8 cellular contexts compared by ENCODE assay signal in genomic region chr3:172591876-172592771, GRCh38.
DNase-seq lines count a peak whose midpoint lies in the region; ATAC-seq and TF ChIP-seq lines count a peak whose summit lies in the region.

No MANE protein-coding gene starts in this region.

- H3K27me3 ChIP-seq in endodermal cell (ENCODE audit: control insufficient read depth, insufficient read depth, low read length, poor library complexity, severe bottlenecking): no peaks in the 10 kb centered on the region

- H3K4me1 Mint-ChIP-seq in endodermal cell: peaks cover 35% of the 10 kb centered on the region
- H3K4me1 Mint-ChIP-seq in stimulated activated memory B cell treated with anti-CD40 and anti-IgM and Interleukin-4, amounts not matched to agents 10 μg/mL and 1 μg/mL and 100 μg/mL, for 72 hours: peaks cover 34% of the 10 kb centered on the region
- peaks cover 21% of the 10 kb centered on the region for H3K4me1 Mint-ChIP-seq in MCF 10A (ENCODE audit: insufficient read depth, unreplicated experiment)

- DNase-seq in endodermal cell: no peak
- DNase-seq in NCI-H82 (lab: John Stamatoyannopoulos, UW): no peak
- no peak for DNase-seq in NCI-H1105 (lab: John Stamatoyannopoulos, UW)
- DNase-seq in MCF 10A (ENCODE audit: unreplicated experiment): no peak

- intact Hi-C loops in MCF 10A (cut with micrococcal nuclease): no loop called here

- TF ChIP-seq CTCF in VCaP (conservative IDR thresholded peaks at IDR 0.05) (no peak), endodermal cell (conservative IDR thresholded peaks at IDR 0.05) (no peak), MCF 10A (IDR thresholded peaks at IDR 0.05; ENCODE audit: unreplicated experiment) (no peak)

- BruUV-seq in MCF 10A (replicated peaks; lab: Mats Ljungman, UMichigan): no TSS peak

- H3K9me3 ChIP-seq in endodermal cell (ENCODE audit: control insufficient read depth, low read length): peaks cover 3% of the 10 kb centered on the region

- 85 to 87% methylated on average over 10 to 11 of the region's 11 CpGs for WGBS in endodermal cell (ENCODE audit: insufficient coverage in 1 of 2, insufficient read length in 1 of 2), 2 experiments

- no peak overlapping the region for H3K9ac ChIP-seq in endodermal cell (ENCODE audit: extremely low read depth, low read length, poor library complexity, severe bottlenecking)

- H3K27ac ChIP-seq in VCaP (peak overlapping the region; percentile 87; the same call in 1 of the 2 replicates), endodermal cell (ENCODE audit: low read depth, low read length) (no peak overlapping the region)

- H3K27ac Mint-ChIP-seq in endodermal cell: peak overlapping the region; percentile 17
- H3K27ac Mint-ChIP-seq in stimulated activated memory B cell treated with anti-CD40 and anti-IgM and Interleukin-4, amounts not matched to agents 10 μg/mL and 1 μg/mL and 100 μg/mL, for 72 hours: peak overlapping the region; percentile 68
- no peak overlapping the region for H3K27ac Mint-ChIP-seq in MCF 10A (ENCODE audit: low read depth, unreplicated experiment)

- H3K27me3 Mint-ChIP-seq in endodermal cell (ENCODE audit: insufficient read depth) (no peaks in the 10 kb centered on the region), MCF 10A (ENCODE audit: insufficient read depth, unreplicated experiment) (no peaks in the 10 kb centered on the region)
- H3K27me3 Mint-ChIP-seq in stimulated activated memory B cell treated with anti-CD40 and anti-IgM and Interleukin-4, amounts not matched to agents 10 μg/mL and 1 μg/mL and 100 μg/mL, for 72 hours: no peaks in the 10 kb centered on the region

- H3K36me3 Mint-ChIP-seq in endodermal cell (ENCODE audit: low read depth) (no peaks in the 10 kb centered on the region), MCF 10A (ENCODE audit: insufficient read depth, unreplicated experiment) (no peaks in the 10 kb centered on the region)
- peaks cover 15% of the 10 kb centered on the region for H3K36me3 Mint-ChIP-seq in stimulated activated memory B cell treated with anti-CD40 and anti-IgM and Interleukin-4, amounts not matched to agents 10 μg/mL and 1 μg/mL and 100 μg/mL, for 72 hours

- H3K4me3 Mint-ChIP-seq in endodermal cell (no peak overlapping the region), MCF 10A (ENCODE audit: unreplicated experiment) (no peak overlapping the region)
- peak overlapping the region; percentile 29 for H3K4me3 Mint-ChIP-seq in stimulated activated memory B cell treated with anti-CD40 and anti-IgM and Interleukin-4, amounts not matched to agents 10 μg/mL and 1 μg/mL and 100 μg/mL, for 72 hours

- POLR2A ChIA-PET in MCF 10A (lab: Yijun Ruan, JAX): interaction anchor here (0.7 kb wide), 1 partner anchor 95 kb away, joined by 3 read pairs; no protein-coding TSS in a partner anchor

- H3K4me3 ChIP-seq in endodermal cell (ENCODE audit: low read length): no peak overlapping the region

- ATAC-seq in GM18909 (IDR thresholded peaks at IDR 0.05; ENCODE audit: poor library complexity, unreplicated experiment): peak; percentile 90
- ATAC-seq in HG03066 (IDR thresholded peaks at IDR 0.05; ENCODE audit: low read depth, unreplicated experiment): peak; percentile 78
- peak; percentile 97 for ATAC-seq in stimulated activated memory B cell treated with anti-CD40 and anti-IgM and Interleukin-4, amounts not matched to agents 10 μg/mL and 1 μg/mL and 100 μg/mL, for 72 hours

- no peaks in the 10 kb centered on the region for H3K36me3 ChIP-seq in endodermal cell (ENCODE audit: control insufficient read depth, insufficient read depth, low read length)

- CTCF ChIA-PET in MCF 10A (lab: Yijun Ruan, JAX): interaction anchor here (1.7 kb wide), 1 partner anchor 32 kb away, joined by 4 read pairs; no protein-coding TSS in a partner anchor

- H3K9me3 Mint-ChIP-seq in endodermal cell (peaks cover 7% of the 10 kb centered on the region), MCF 10A (ENCODE audit: unreplicated experiment) (no peaks in the 10 kb centered on the region)
- peaks cover 9% of the 10 kb centered on the region for H3K9me3 Mint-ChIP-seq in stimulated activated memory B cell treated with anti-CD40 and anti-IgM and Interleukin-4, amounts not matched to agents 10 μg/mL and 1 μg/mL and 100 μg/mL, for 72 hours

- H3K4me1 ChIP-seq in endodermal cell (ENCODE audit: control insufficient read depth, insufficient read depth, low read length): peaks cover 2% of the 10 kb centered on the region
